In genomic region chr6:53673138-53673801, GRCh38 we compare ENCODE assay signal across 12 cellular contexts. TPM values are rescaled to one million over a fixed set of nuclear protein-coding genes. Genes with fewer than 3 reads are reported as not detected.
DNase-seq lines count a peak whose midpoint lies in the region; ATAC-seq lines count a peak whose summit lies in the region.
"Had no signal": no experiment of that assay in that cellular context is flagged by ENCODE, and none has a peak within 500 bp of the region (broad histone marks: within the 10 kb centered on the region; RNA-seq: fewer than 3 reads in every experiment).

No MANE protein-coding gene starts in this region.

- H3K27me3 ChIP-seq in SJCRH30, result no peaks in the 10 kb centered on the region
- H3K27me3 ChIP-seq: BLaER1, Peyer's patch, sigmoid colon had no signal

- ATAC-seq in GM18517 (IDR thresholded peaks at IDR 0.05; ENCODE audit: unreplicated experiment), result no peak

- H3K4me3 ChIP-seq in SJCRH30, result no peak overlapping the region
- H3K4me3 ChIP-seq: BLaER1, esophagus squamous epithelium, Peyer's patch, sigmoid colon had no signal

- H3K4me1 ChIP-seq in SJCRH30, result peaks cover 7% of the 10 kb centered on the region; the same call in 1 of the 2 replicates
- H3K4me1 ChIP-seq: BLaER1, esophagus squamous epithelium had no signal

- no peaks in the 10 kb centered on the region for H3K9me3 ChIP-seq in SJCRH30 (replicated peaks)
- H3K9me3 ChIP-seq: BLaER1, Peyer's patch, sigmoid colon had no signal

- DNase-seq in NCI-H748 (lab: John Stamatoyannopoulos, UW; ENCODE audit: unreplicated experiment) (peak; percentile 16), NCI-H748 treated with DMSO at 0.1 percent for 48 hours (lab: John Stamatoyannopoulos, UW) (no peak), SJCRH30 (peak; percentile 21 to 37), glomerular endothelial cell (ENCODE audit: extremely low read depth, low read depth, low spot score) (peak; percentile 47), smooth muscle cell of the brain vasculature (ENCODE audit: low read depth, low spot score) (peak; percentile 62), COLO668 (lab: John Stamatoyannopoulos, UW; ENCODE audit: unreplicated experiment) (no peak)
- DNase-seq in activated T-cell treated with anti-CD3 and anti-CD28 coated beads, Interleukin-2, amount 50 U/mL, for 1 hour, result no peak
- DNase-seq: esophagus squamous epithelium, Peyer's patch, sigmoid colon had no signal

- H3K36me3 ChIP-seq in SJCRH30, result no peaks in the 10 kb centered on the region
- H3K36me3 ChIP-seq: BLaER1, esophagus squamous epithelium, Peyer's patch, sigmoid colon had no signal

- H3K27ac ChIP-seq in SJCRH30, result no peak overlapping the region; the same call in 1 of the 2 replicates
- H3K27ac ChIP-seq: BLaER1, esophagus squamous epithelium, sigmoid colon had no signal

RNA-seq across cellular contexts. Expression of gene KLHL31, which starts 7.7 kb away (rescaled TPM):
- total RNA-seq in SJCRH30 (2014; rRNA removed; shearing (Covaris generic)), result 1.8 and 1.9 TPM in 2 replicates
- 0.06 TPM in 1 of 2 replicates, not detected in the other for total RNA-seq in glomerular endothelial cell

Comparison
In these comparisons a context has a peak if more than half of its experiments do, and no peak if none do; other contexts are left out.
1. DNase-seq: peak in NCI-H748 (single experiment), SJCRH30 (2 of 2), glomerular endothelial cell (single experiment) and smooth muscle cell of the brain vasculature (single experiment); none in NCI-H748 treated with DMSO at 0.1 percent for 48 hours (single experiment), activated T-cell treated with anti-CD3 and anti-CD28 coated beads, Interleukin-2, amount 50 U/mL, for 1 hour (single experiment) and COLO668 (single experiment).